In genomic region chr5:72178910-72179815, GRCh38 we compare ENCODE assay signal across 9 cellular contexts.
DNase-seq lines count a peak whose midpoint lies in the region; ATAC-seq, FAIRE-seq and TF ChIP-seq lines count a peak whose summit lies in the region.
"Had no signal": no experiment of that assay in that cellular context is flagged by ENCODE, and none has a peak within 500 bp of the region (broad histone marks: within the 10 kb centered on the region; RNA-seq: fewer than 3 reads in every experiment).

No MANE protein-coding gene starts in this region.

- CTCF ChIA-PET in mammary epithelial cell (lab: Charles Lee; ENCODE audit: low non-redundant PET), result interaction anchor here (0.9 kb wide), 1 partner anchor 1188 kb away, joined by 7 read pairs; no protein-coding TSS in a partner anchor

- ATAC-seq in GM21367 (IDR thresholded peaks at IDR 0.05; ENCODE audit: unreplicated experiment) (no peak), HG03108 (IDR thresholded peaks at IDR 0.05; ENCODE audit: unreplicated experiment) (no peak)

- peaks cover 5% of the 10 kb centered on the region for H3K27me3 ChIP-seq in mammary epithelial cell (ENCODE audit: insufficient read depth, low read length)

- no peaks in the 10 kb centered on the region for H3K79me2 ChIP-seq in mammary epithelial cell (ENCODE audit: insufficient read depth, low read length)

- no peaks in the 10 kb centered on the region for H3K36me3 ChIP-seq in mammary epithelial cell (ENCODE audit: insufficient read depth, low read length)
- H3K36me3 ChIP-seq in kidney (ENCODE audit: control insufficient read depth in 1 of 2, insufficient read depth in 2 of 2, low read length in 2 of 2), result no peaks in the 10 kb centered on the region

- peak overlapping the region; percentile 88 for H2AFZ ChIP-seq in mammary epithelial cell (ENCODE audit: low read depth, low read length)

- H3K4me3 ChIP-seq in mammary epithelial cell (replicated peaks in 1 of 3; ENCODE audit: insufficient read depth in 1 of 3, low read depth in 2 of 3, low read length in 3 of 3), result peak overlapping the region; percentile 18 to 24 (median 21)
- peak overlapping the region in 1 of 2 donors; percentile 29 for H3K4me3 ChIP-seq in kidney (ENCODE audit: low read length in 2 of 2)

- H3K4me2 ChIP-seq in mammary epithelial cell (ENCODE audit: insufficient read depth, low read depth, low read length), result peak overlapping the region; percentile 95

- H3K9me3 ChIP-seq in mammary epithelial cell (replicated peaks; ENCODE audit: insufficient read depth, low read length), result no peaks in the 10 kb centered on the region
- no peaks in the 10 kb centered on the region for H3K9me3 ChIP-seq in kidney (ENCODE audit: control insufficient read depth in 1 of 2, low read length in 2 of 2)

- no peak overlapping the region for H3K27ac ChIP-seq in mammary epithelial cell (ENCODE audit: insufficient read depth, low read depth, low read length)
- H3K27ac ChIP-seq in kidney (ENCODE audit: low read depth in 2 of 2, low read length in 2 of 2), result no peak overlapping the region
- peak overlapping the region; percentile 81 for H3K27ac ChIP-seq in substantia nigra (ENCODE audit: low read depth, low read length, poor library complexity, severe bottlenecking)

- peaks cover 17% of the 10 kb centered on the region for H3K4me1 ChIP-seq in mammary epithelial cell (ENCODE audit: insufficient read depth, low read length)
- no peaks in the 10 kb centered on the region for H3K4me1 ChIP-seq in kidney (ENCODE audit: control insufficient read depth in 1 of 2, insufficient read depth in 1 of 2, low read depth in 1 of 2, low read length in 2 of 2)

- in situ Hi-C loops in mammary epithelial cell (cut with MboI; ENCODE audit: low sequenced_read_pairs in 2 of 2), result no loop called here

- dilution Hi-C loops in mammary epithelial cell (cut with HindIII; ENCODE audit: low sequenced_read_pairs), result no loop called here

- DNase-seq in HT1080 (ENCODE audit: low read depth), result peak; percentile 94
- peak; percentile 82 for DNase-seq in mammary epithelial cell
- DNase-seq in kidney, result peak; percentile 85
- DNase-seq in substantia nigra (lab: John Stamatoyannopoulos, UW), result peak in 46 of 49 donors; percentile 9 to 91 (median 56)
- DNase-seq in HUDEP-2 (lab: John Stamatoyannopoulos, UW; ENCODE audit: unreplicated experiment in 76 of 76), result no peak
- no peak for DNase-seq in cerebellum (ENCODE audit: low spot score)
- DNase-seq: activated naive CD8-positive, alpha-beta T cell treated with anti-CD3 and anti-CD28 coated beads, Interleukin-2, amount 10 ng/mL, durations not matched to agents 7 days and 5 days had no signal

- H3K9ac ChIP-seq in mammary epithelial cell (ENCODE audit: insufficient read depth, low read length) (no peak overlapping the region), kidney (ENCODE audit: low read length in 2 of 2) (no peak overlapping the region)

- no peak for FAIRE-seq in kidney (lab: Jason Lieb, UNC)

- TF ChIP-seq CTCF in mammary epithelial cell (conservative IDR thresholded peaks at IDR 0.05 in 1 of 2, IDR thresholded peaks at IDR 0.05 in 1 of 2; ENCODE audit: extremely low read depth in 1 of 2, insufficient read depth in 1 of 2, low read depth in 1 of 2, low read length in 2 of 2) (no peak), kidney (IDR thresholded peaks at IDR 0.05; ENCODE audit: borderline replicate concordance, extremely low read depth, insufficient read depth) (no peak)

- intact Hi-C loops in mammary epithelial cell (cut with micrococcal nuclease) (no loop called here), kidney (cut with DNase I) (no loop called here)

- WGBS in mammary epithelial cell (ENCODE audit: low coverage, missing lambda C conversion rate), result 1% methylated on average over 20 of the region's 29 CpGs

- BruUV-seq in mammary epithelial cell (replicated peaks; lab: Mats Ljungman, UMichigan), result no TSS peak

- H4K20me1 ChIP-seq in mammary epithelial cell (ENCODE audit: insufficient read depth, low read length), result no peaks in the 10 kb centered on the region

Comparison
In these comparisons a context has a peak if more than half of its experiments do, and no peak if none do; other contexts are left out.
1. DNase-seq: peak in HT1080 (single experiment), mammary epithelial cell (single experiment), kidney (single experiment) and substantia nigra (46 of 49); none in HUDEP-2 (0 of 76) and cerebellum (single experiment).